ENCODE assay signal across 11 cellular contexts in genomic region chr13:44132710-44133109, GRCh38.
DNase-seq lines count a peak whose midpoint lies in the region; ATAC-seq and TF ChIP-seq lines count a peak whose summit lies in the region.
"Had no signal": no experiment of that assay in that cellular context is flagged by ENCODE, and none has a peak within 500 bp of the region (broad histone marks: within the 10 kb centered on the region; RNA-seq: fewer than 3 reads in every experiment).

No MANE protein-coding gene starts in this region.

- H3F3A ChIP-seq in SK-N-SH (replicated peaks; ENCODE audit: insufficient read depth), result no peaks in the 10 kb centered on the region

- H2AFZ ChIP-seq in SK-N-SH (ENCODE audit: low read depth), result peak overlapping the region; percentile 66; the same call in 1 of the 2 replicates

- no peak overlapping the region for H3K4me2 ChIP-seq in SK-N-SH
- H3K4me2 ChIP-seq: BLaER1 had no signal

- peaks cover 2 to 6% of the 10 kb centered on the region in 2 experiments; a peak in 1 of 4 replicates for H3K4me1 ChIP-seq in SK-N-SH (ENCODE audit: control insufficient read depth in 1 of 2, insufficient read depth in 2 of 2, low read depth in 1 of 2, low read length in 1 of 2)
- H3K4me1 ChIP-seq: BLaER1 had no signal

- TF ChIP-seq CTCF in CD14-positive monocyte (IDR thresholded peaks at IDR 0.05) (no peak), SK-N-SH (IDR thresholded peaks at IDR 0.05) (no peak), fibroblast of the aortic adventitia (IDR thresholded peaks at IDR 0.05; ENCODE audit: insufficient read depth, low read length) (no peak)

- no peak for TF ChIP-seq RAD21 in SK-N-SH (IDR thresholded peaks at IDR 0.05; ENCODE audit: low read length)

- H3K4me1 Mint-ChIP-seq in CD14-positive monocyte, result peaks cover 21% of the 10 kb centered on the region

- H3K36me3 ChIP-seq in SK-N-SH (replicated peaks in 1 of 2; ENCODE audit: control insufficient read depth in 1 of 2, insufficient read depth in 2 of 2, low read length in 1 of 2), result no peaks in the 10 kb centered on the region
- H3K36me3 ChIP-seq: BLaER1, WERI-Rb-1 had no signal

- POLR2A ChIA-PET in SK-N-SH (lab: Yijun Ruan, JAX), result no interaction called here

- no peak for TF ChIP-seq EP300 in SK-N-SH (IDR thresholded peaks at IDR 0.05; ENCODE audit: borderline replicate concordance in 1 of 2, low read depth in 1 of 2, low read length in 1 of 2)

- intact Hi-C loops in CD14-positive monocyte (cut with micrococcal nuclease), result no loop called here

- no peak overlapping the region for H3K9ac ChIP-seq in SK-N-SH
- H3K9ac ChIP-seq: BLaER1 had no signal

- no peak for ATAC-seq in GM18511 (IDR thresholded peaks at IDR 0.05; ENCODE audit: unreplicated experiment)

- WGBS in SK-N-SH (ENCODE audit: low lambda C conversion rate), result 44% methylated on average over 5 of the region's 6 CpGs

- no peak overlapping the region; a peak in 1 of 4 replicates for H3K27ac ChIP-seq in SK-N-SH (ENCODE audit: low read depth in 2 of 2, low read length in 1 of 2)
- H3K27ac ChIP-seq: BLaER1, WERI-Rb-1 had no signal

- peak overlapping the region in 1 of 2 donors; percentile 27 for H3K4me3 Mint-ChIP-seq in CD14-positive monocyte
- H3K4me3 Mint-ChIP-seq: activated naive CD8-positive, alpha-beta T cell had no signal

- H3K9me3 Mint-ChIP-seq in CD14-positive monocyte, result no peaks in the 10 kb centered on the region

- H4K20me1 ChIP-seq in SK-N-SH (ENCODE audit: insufficient read depth), result no peaks in the 10 kb centered on the region
- H4K20me1 ChIP-seq: BLaER1 had no signal

- H3K9me3 ChIP-seq in SK-N-SH, result no peaks in the 10 kb centered on the region
- H3K9me3 ChIP-seq: BLaER1 had no signal

- DNase-seq in CD14-positive monocyte (ENCODE audit: low spot score), result peak; percentile 68
- DNase-seq in SK-N-SH, result no peak
- peak; percentile 56 for DNase-seq in fibroblast of the aortic adventitia (ENCODE audit: low read depth)
- DNase-seq in occipital lobe (lab: John Stamatoyannopoulos, UW), result peak; percentile 39
- DNase-seq in NCI-H2029 treated with DMSO at 0.1 percent for 48 hours (lab: John Stamatoyannopoulos, UW), result no peak
- no peak for DNase-seq in NCI-H128 (lab: John Stamatoyannopoulos, UW; ENCODE audit: unreplicated experiment)
- no peak for DNase-seq in NCI-H524 (lab: John Stamatoyannopoulos, UW)
- DNase-seq: WERI-Rb-1 had no signal

- H3K79me2 ChIP-seq in SK-N-SH (ENCODE audit: insufficient read depth), result no peaks in the 10 kb centered on the region

- no peaks in the 10 kb centered on the region for H3K36me3 Mint-ChIP-seq in CD14-positive monocyte
- H3K36me3 Mint-ChIP-seq: activated naive CD8-positive, alpha-beta T cell had no signal

- H3K27ac Mint-ChIP-seq in CD14-positive monocyte, result peak overlapping the region; percentile 34 to 88 (median 77)
- H3K27ac Mint-ChIP-seq: activated naive CD8-positive, alpha-beta T cell had no signal

- no peaks in the 10 kb centered on the region for H3K27me3 ChIP-seq in SK-N-SH (ENCODE audit: insufficient read depth)
- H3K27me3 ChIP-seq: BLaER1 had no signal

- CTCF ChIA-PET in SK-N-SH (lab: Yijun Ruan, JAX), result no interaction called here

- H3K9me2 ChIP-seq in SK-N-SH, result no peaks in the 10 kb centered on the region

- H3K4me3 ChIP-seq in SK-N-SH (ENCODE audit: low read depth in 2 of 2, low read length in 1 of 2) (no peak overlapping the region), fibroblast of the aortic adventitia (ENCODE audit: low read depth, low read length) (no peak overlapping the region)
- H3K4me3 ChIP-seq: BLaER1 had no signal

- H3K27me3 Mint-ChIP-seq in CD14-positive monocyte (ENCODE audit: low read depth in 3 of 3), result peaks cover 0 to 4% (median 3%) of the 10 kb centered on the region in 3 donors

TF ChIP-seq in SK-N-SH, 30 proteins besides CTCF, POLR2A, EP300 and RAD21:
- TF ChIP-seq PBX3 (IDR thresholded peaks at IDR 0.05) (peak; percentile 26; the same call in 1 of the 2 replicates), RFX5 (IDR thresholded peaks at IDR 0.05; ENCODE audit: low read length) (no peak), ELF1 (IDR thresholded peaks at IDR 0.05) (0 out of 2 replicates have a peak, but pooled peaks have one; percentile 25)

Comparison
In these comparisons a context has a peak if more than half of its experiments do, and no peak if none do; other contexts are left out.
1. DNase-seq: peak in CD14-positive monocyte (single experiment), fibroblast of the aortic adventitia (single experiment) and occipital lobe (single experiment); none in SK-N-SH (single experiment), NCI-H2029 treated with DMSO at 0.1 percent for 48 hours (single experiment), NCI-H128 (single experiment) and NCI-H524 (0 of 2).